Comparison of ENCODE assay signal across 23 cellular contexts in genomic region chr17:17668358-17668757, GRCh38.
"Had no signal": no experiment of that assay in that cellular context is flagged by ENCODE, and none has a peak within 500 bp of the region (broad histone marks: within the 10 kb centered on the region; RNA-seq: fewer than 3 reads in every experiment).

No MANE protein-coding gene starts in this region.

- H3K27me3 ChIP-seq: adrenal gland, body of pancreas, SJSA1 had no signal

- H3K27ac ChIP-seq: adrenal gland, body of pancreas, SJSA1 had no signal

- H3K9me3 ChIP-seq: adrenal gland, body of pancreas, SJSA1, SK-N-SH had no signal

- H3K9me2 ChIP-seq: SK-N-SH had no signal

- H3K9ac ChIP-seq: SK-N-SH had no signal

- ATAC-seq: body of pancreas, K562, Panc1 had no signal

- H3K27ac Mint-ChIP-seq: activated CD4-positive, alpha-beta T cell treated with anti-CD3 and anti-CD28 coated beads, Interleukin-2, amount 10 ng/mL, durations not matched to agents 24 days and 14 days; activated CD8-positive, alpha-beta T cell treated with anti-CD3 and anti-CD28 coated beads, Interleukin-2, amount 10 ng/mL, durations not matched to agents 7 days and 5 days; activated naive CD4-positive, alpha-beta T cell treated with anti-CD3 and anti-CD28 coated beads for 36 hours; activated naive CD4-positive, alpha-beta T cell treated with anti-CD3 and anti-CD28 coated beads, Interleukin-2, amount 50 U/mL, for 72 hours; activated T-cell treated with anti-CD3 and anti-CD28 coated beads, Interleukin-2, amount 50 U/mL, for 24 hours; T-helper 1 cell treated with Interleukin-12 subunit alpha and Interleukin-12 subunit beta and Interleukin-4 antibody, amounts not matched to agents 30 μg/mL and 1 μg/mL, for 36 hours; T-helper 2 cell treated with Interferon-gamma antibody and Interleukin-4, amounts not matched to agents 5 μg/mL and 100 μg/mL, for 36 hours had no signal

- H3K9me3 Mint-ChIP-seq: activated CD4-positive, alpha-beta T cell treated with anti-CD3 and anti-CD28 coated beads, Interleukin-2, amount 10 ng/mL, durations not matched to agents 24 days and 14 days; activated naive CD4-positive, alpha-beta T cell treated with anti-CD3 and anti-CD28 coated beads for 36 hours; activated naive CD4-positive, alpha-beta T cell treated with anti-CD3 and anti-CD28 coated beads, Interleukin-2, amount 50 U/mL, for 72 hours; activated T-cell treated with anti-CD3 and anti-CD28 coated beads, Interleukin-2, amount 50 U/mL, for 24 hours; T-helper 1 cell treated with Interleukin-12 subunit alpha and Interleukin-12 subunit beta and Interleukin-4 antibody, amounts not matched to agents 30 μg/mL and 1 μg/mL, for 36 hours; T-helper 2 cell treated with Interferon-gamma antibody and Interleukin-4, amounts not matched to agents 5 μg/mL and 100 μg/mL, for 36 hours had no signal

- H3K27me3 Mint-ChIP-seq: activated T-cell treated with anti-CD3 and anti-CD28 coated beads, Interleukin-2, amount 50 U/mL, for 24 hours had no signal

- H3K36me3 Mint-ChIP-seq: activated naive CD4-positive, alpha-beta T cell treated with anti-CD3 and anti-CD28 coated beads, Interleukin-2, amount 50 U/mL, for 72 hours had no signal

- H3K4me3 ChIP-seq: adrenal gland, body of pancreas, K562, SJSA1 had no signal

- H3K4me3 Mint-ChIP-seq: activated CD4-positive, alpha-beta T cell treated with anti-CD3 and anti-CD28 coated beads, Interleukin-2, amount 10 ng/mL, durations not matched to agents 24 days and 14 days; activated CD8-positive, alpha-beta T cell treated with anti-CD3 and anti-CD28 coated beads, Interleukin-2, amount 10 ng/mL, durations not matched to agents 7 days and 5 days; activated naive CD4-positive, alpha-beta T cell treated with anti-CD3 and anti-CD28 coated beads for 36 hours; activated T-cell treated with anti-CD3 and anti-CD28 coated beads, Interleukin-2, amount 50 U/mL, for 24 hours; T-helper 1 cell treated with Interleukin-12 subunit alpha and Interleukin-12 subunit beta and Interleukin-4 antibody, amounts not matched to agents 30 μg/mL and 1 μg/mL, for 36 hours; T-helper 2 cell treated with Interferon-gamma antibody and Interleukin-4, amounts not matched to agents 5 μg/mL and 100 μg/mL, for 36 hours had no signal

- H3K4me2 ChIP-seq: SK-N-SH had no signal

- DNase-seq: activated CD4-positive, alpha-beta T cell treated with anti-CD3 and anti-CD28 coated beads, Interleukin-2, amount 10 ng/mL, durations not matched to agents 24 days and 14 days; activated CD4-positive, alpha-beta T cell treated with anti-CD3 and anti-CD28 coated beads, Interleukin-2, amount 50 U/mL, for 48 hours; activated CD8-positive, alpha-beta T cell treated with anti-CD3 and anti-CD28 coated beads, Interleukin-2, amount 10 ng/mL, durations not matched to agents 7 days and 5 days; activated gamma-delta T cell treated with Interleukin-2 at 50 U/mL for 16 hours; activated naive CD4-positive, alpha-beta T cell treated with anti-CD3 and anti-CD28 coated beads for 36 hours; activated T-cell treated with anti-CD3 and anti-CD28 coated beads, Interleukin-2, amount 50 U/mL, for 24 hours; adrenal gland; body of pancreas; NCI-H1048; NCI-H1105 treated with DMSO at 0.1 percent for 48 hours; NCI-H1436; NCI-H1694; NCI-H1930; NCI-H2081 treated with DMSO at 0.1 percent for 48 hours; NCI-H345; NCI-H524 treated with DMSO at 0.1 percent for 48 hours had no signal

- H3K36me3 ChIP-seq: adrenal gland, SJSA1 had no signal
